8 cellular contexts compared by ENCODE assay signal in genomic region chr16:69311115-69311532, GRCh38. TPM values are rescaled to one million over a fixed set of nuclear protein-coding genes. Genes with fewer than 3 reads are reported as not detected.
A peak's percentile ranks its signal among the peaks of the same experiment; 100 is the strongest.
DNase-seq lines count a peak whose midpoint lies in the region; ATAC-seq and TF ChIP-seq lines count a peak whose summit lies in the region.

VPS4A (plus strand) TSS chr16:69311350; CDS start chr16:69311512, 162 bp downstream.

- peaks cover 11% of the 10 kb centered on the region for H3K4me1 Mint-ChIP-seq in activated T-helper 17 cell treated with anti-CD3 and anti-CD28 coated beads, Interleukin-2, amount 50 U/mL, for 72 hours
- peaks cover 18 to 23% of the 10 kb centered on the region in 2 donors for H3K4me1 Mint-ChIP-seq in natural killer cell treated with Interleukin-12 subunit alpha and Interleukin-12 subunit beta and Interleukin-15 and Interleukin-18, amount 100 ng/mL, for 72 hours (ENCODE audit: low read depth in 2 of 2)

- ATAC-seq in activated T-helper 17 cell treated with anti-CD3 and anti-CD28 coated beads, Interleukin-2, amount 50 U/mL, for 72 hours (replicated peaks) = peak; percentile 96
- ATAC-seq in natural killer cell treated with Interleukin-12 subunit alpha and Interleukin-12 subunit beta and Interleukin-15 and Interleukin-18, amount 100 ng/mL, for 72 hours = peak; percentile 97 to 99
- peak; percentile 99 for ATAC-seq in stimulated activated naive CD8-positive, alpha-beta T cell treated with anti-CD3 and anti-CD28 coated beads, Interleukin-15, Interleukin-2, amounts not matched to agents 100 U/mL and 50 U/mL, for 24 hours

- H3K4me3 Mint-ChIP-seq in activated T-helper 17 cell treated with anti-CD3 and anti-CD28 coated beads, Interleukin-2, amount 50 U/mL, for 72 hours = peak within 1 kb of the TSS; percentile 99
- peak within 1 kb of the TSS; percentile 95 for H3K4me3 Mint-ChIP-seq in natural killer cell treated with Interleukin-12 subunit alpha and Interleukin-12 subunit beta and Interleukin-15 and Interleukin-18, amount 100 ng/mL, for 72 hours

- peak within 1 kb of the TSS; percentile 98 for H3K27ac Mint-ChIP-seq in activated T-helper 17 cell treated with anti-CD3 and anti-CD28 coated beads, Interleukin-2, amount 50 U/mL, for 72 hours
- peak within 1 kb of the TSS; percentile 82 to 90 for H3K27ac Mint-ChIP-seq in natural killer cell treated with Interleukin-12 subunit alpha and Interleukin-12 subunit beta and Interleukin-15 and Interleukin-18, amount 100 ng/mL, for 72 hours

- peaks cover 34% of the 10 kb centered on the region for H3K36me3 Mint-ChIP-seq in activated T-helper 17 cell treated with anti-CD3 and anti-CD28 coated beads, Interleukin-2, amount 50 U/mL, for 72 hours (ENCODE audit: low read depth)
- H3K36me3 Mint-ChIP-seq in natural killer cell treated with Interleukin-12 subunit alpha and Interleukin-12 subunit beta and Interleukin-15 and Interleukin-18, amount 100 ng/mL, for 72 hours = peaks cover 4% of the 10 kb centered on the region

- H3K9me3 Mint-ChIP-seq in activated T-helper 17 cell treated with anti-CD3 and anti-CD28 coated beads, Interleukin-2, amount 50 U/mL, for 72 hours = no peaks in the 10 kb centered on the region
- no peaks in the 10 kb centered on the region for H3K9me3 Mint-ChIP-seq in natural killer cell treated with Interleukin-12 subunit alpha and Interleukin-12 subunit beta and Interleukin-15 and Interleukin-18, amount 100 ng/mL, for 72 hours

- peak; percentile 90 for TF ChIP-seq CTCF in LNCAP (IDR thresholded peaks at IDR 0.05)
- peak; percentile 56 for TF ChIP-seq CTCF in fibroblast of mammary gland (conservative IDR thresholded peaks at IDR 0.05; ENCODE audit: control insufficient read depth, insufficient read depth, low read depth, low read length)

- H3K4me3 ChIP-seq in fibroblast of mammary gland (ENCODE audit: control insufficient read depth, low read depth, low read length) = peak within 1 kb of the TSS; percentile 88

- H3K27me3 Mint-ChIP-seq in activated T-helper 17 cell treated with anti-CD3 and anti-CD28 coated beads, Interleukin-2, amount 50 U/mL, for 72 hours = no peaks in the 10 kb centered on the region
- H3K27me3 Mint-ChIP-seq in natural killer cell treated with Interleukin-12 subunit alpha and Interleukin-12 subunit beta and Interleukin-15 and Interleukin-18, amount 100 ng/mL, for 72 hours = no peaks in the 10 kb centered on the region

- DNase-seq in ELF-1 (ENCODE audit: low read depth, low spot score) (peak; percentile 98), GOT3 (lab: John Stamatoyannopoulos, UW) (peak; percentile 91), RPMI8226 (peak; percentile 98), fibroblast of mammary gland (ENCODE audit: low read depth) (peak; percentile 94)
- DNase-seq in natural killer cell treated with Interleukin-12 subunit alpha and Interleukin-12 subunit beta and Interleukin-15 and Interleukin-18, amount 100 ng/mL, for 72 hours (ENCODE audit: low spot score) = peak; percentile 97
- peak; percentile 99 for DNase-seq in stimulated activated naive CD8-positive, alpha-beta T cell treated with anti-CD3 and anti-CD28 coated beads, Interleukin-15, Interleukin-2, amounts not matched to agents 100 U/mL and 50 U/mL, for 24 hours

RNA-seq across cellular contexts. Expression of gene VPS4A, which starts in this region (rescaled TPM):
- 10 to 100 TPM; 20.7 to 26.9 TPM for total RNA-seq in activated T-helper 17 cell treated with anti-CD3 and anti-CD28 coated beads, Interleukin-2, amount 50 U/mL, for 72 hours
- 10 to 100 TPM; 41.5 to 45.8 TPM for total RNA-seq in natural killer cell treated with Interleukin-12 subunit alpha and Interleukin-12 subunit beta and Interleukin-15 and Interleukin-18, amount 100 ng/mL, for 72 hours

Comparison
In these comparisons a context has a peak if more than half of its experiments do, and no peak if none do; other contexts are left out.
1. Peak in every context shown above with its lines: DNase-seq, ATAC-seq and H3K4me3 ChIP-seq.